19 cellular contexts compared by ENCODE assay signal in the genomic region with DNA sequence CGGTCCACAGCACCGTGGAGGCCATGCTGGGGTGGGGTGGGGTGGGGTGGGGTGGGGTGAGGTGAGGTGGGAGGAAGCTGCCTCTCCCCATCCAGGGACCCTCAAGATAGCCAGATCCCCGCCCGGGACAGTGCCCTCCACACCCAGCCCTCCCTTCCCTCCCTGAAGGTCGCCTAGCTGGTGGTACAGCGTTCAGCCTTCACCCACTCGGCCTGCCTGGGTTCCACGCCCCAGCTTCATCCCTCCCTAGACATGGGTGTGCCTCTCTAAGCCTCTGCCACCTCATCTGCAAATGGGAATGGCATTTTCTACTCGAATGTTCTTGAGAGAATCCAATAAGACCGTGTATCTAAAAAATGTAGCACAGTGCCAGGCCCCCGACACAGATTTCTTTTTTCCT. TPM values are rescaled to one million over a fixed set of nuclear protein-coding genes. Genes with fewer than 3 reads are reported as not detected.
"Had no signal": no experiment of that assay in that cellular context is flagged by ENCODE, and none has a peak within 500 bp of the region (broad histone marks: within the 10 kb centered on the region; RNA-seq: fewer than 3 reads in every experiment).

No MANE protein-coding gene starts in this region.

- H3K36me3 Mint-ChIP-seq: activated naive CD4-positive, alpha-beta T cell treated with anti-CD3 and anti-CD28 coated beads, Interleukin-2, amount 50 U/mL, for 24 hours; naive B cell had no signal

- H3K4me1 ChIP-seq: adrenal gland, parathyroid adenoma, thyroid gland, uterus had no signal

- H3K27ac ChIP-seq: adrenal gland, cardiac muscle cell, esophagus squamous epithelium, neutrophil, parathyroid adenoma, thyroid gland, uterus, WERI-Rb-1 had no signal

- H3K27me3 ChIP-seq: thyroid gland had no signal

- H3K36me3 ChIP-seq: adrenal gland, cardiac muscle cell, esophagus squamous epithelium, neutrophil, thyroid gland, uterus, WERI-Rb-1 had no signal

- H3K9me3 ChIP-seq: adrenal gland, esophagus squamous epithelium, neutrophil, thyroid gland, uterus had no signal

- DNase-seq: activated CD4-positive, alpha-beta memory T cell treated with anti-CD3 and anti-CD28 coated beads, Interleukin-2, amount 10 ng/mL, durations not matched to agents 7 days and 5 days; activated effector memory CD4-positive, alpha-beta T cell treated with anti-CD3 and anti-CD28 coated beads, Interleukin-2, amount 50 U/mL, for 16 hours; adrenal gland; esophagus squamous epithelium; naive B cell; stimulated activated CD4-positive, alpha-beta T cell treated with anti-CD3 and anti-CD28 coated beads, Interleukin-1b, Interleukin-23, amount 100 ng/mL, for 48 hours; T-helper 17 cell; thyroid gland; uterus; WERI-Rb-1 had no signal

- H2AFZ ChIP-seq: parathyroid adenoma had no signal

- H3K4me3 ChIP-seq: adrenal gland, cardiac muscle cell, esophagus squamous epithelium, thyroid gland, uterus had no signal

- H3K4me3 Mint-ChIP-seq: activated CD4-positive, alpha-beta memory T cell treated with anti-CD3 and anti-CD28 coated beads, Interleukin-2, amount 10 ng/mL, durations not matched to agents 7 days and 5 days; activated CD4-positive, alpha-beta T cell treated with anti-CD3 and anti-CD28 coated beads for 36 hours; activated naive CD4-positive, alpha-beta T cell treated with anti-CD3 and anti-CD28 coated beads, Interleukin-2, amount 50 U/mL, for 24 hours; naive B cell; T-helper 17 cell had no signal

- H3K9ac ChIP-seq: parathyroid adenoma had no signal

- ATAC-seq: activated CD4-positive, alpha-beta T cell treated with anti-CD3 and anti-CD28 coated beads for 36 hours; T-helper 17 cell had no signal

- H3K27ac Mint-ChIP-seq: activated CD4-positive, alpha-beta memory T cell treated with anti-CD3 and anti-CD28 coated beads, Interleukin-2, amount 10 ng/mL, durations not matched to agents 7 days and 5 days; activated CD4-positive, alpha-beta T cell treated with anti-CD3 and anti-CD28 coated beads for 36 hours; activated naive CD4-positive, alpha-beta T cell treated with anti-CD3 and anti-CD28 coated beads, Interleukin-2, amount 50 U/mL, for 24 hours; naive B cell; T-helper 17 cell had no signal

- H3K79me2 ChIP-seq: parathyroid adenoma had no signal

- H3K9me3 Mint-ChIP-seq: activated CD4-positive, alpha-beta memory T cell treated with anti-CD3 and anti-CD28 coated beads, Interleukin-2, amount 10 ng/mL, durations not matched to agents 7 days and 5 days; activated naive CD4-positive, alpha-beta T cell treated with anti-CD3 and anti-CD28 coated beads, Interleukin-2, amount 50 U/mL, for 24 hours; naive B cell had no signal

- H3K4me1 Mint-ChIP-seq: activated CD4-positive, alpha-beta memory T cell treated with anti-CD3 and anti-CD28 coated beads, Interleukin-2, amount 10 ng/mL, durations not matched to agents 7 days and 5 days; activated CD4-positive, alpha-beta T cell treated with anti-CD3 and anti-CD28 coated beads for 36 hours; naive B cell had no signal

RNA-seq across cellular contexts. Expression of gene TMPRSS6, which starts 40.2 kb away (rescaled TPM):
- total RNA-seq: cardiac muscle cell, fibroblast of villous mesenchyme, glomerular endothelial cell, lung microvascular endothelial cell, renal cortical epithelial cell, uterus had no signal
